ENCODE assay signal across 21 cellular contexts in genomic region chr12:2588345-2588744, GRCh38.
"Had no signal": no experiment of that assay in that cellular context is flagged by ENCODE, and none has a peak within 500 bp of the region (broad histone marks: within the 10 kb centered on the region; RNA-seq: fewer than 3 reads in every experiment).

No MANE protein-coding gene starts in this region.

- H3K9me3 Mint-ChIP-seq: activated CD4-positive, alpha-beta memory T cell treated with anti-CD3 and anti-CD28 coated beads, Interleukin-2, amount 10 ng/mL, durations not matched to agents 7 days and 5 days; activated naive CD4-positive, alpha-beta T cell treated with anti-CD3 and anti-CD28 coated beads, Interleukin-2, amount 10 ng/mL, durations not matched to agents 7 days and 5 days had no signal

- H3K27ac Mint-ChIP-seq: activated CD4-positive, alpha-beta memory T cell treated with anti-CD3 and anti-CD28 coated beads, Interleukin-2, amount 10 ng/mL, durations not matched to agents 7 days and 5 days; activated CD8-positive, alpha-beta memory T cell treated with anti-CD3 and anti-CD28 coated beads, Interleukin-2, amount 10 ng/mL, durations not matched to agents 7 days and 5 days; activated naive CD4-positive, alpha-beta T cell treated with anti-CD3 and anti-CD28 coated beads, Interleukin-2, amount 10 ng/mL, durations not matched to agents 7 days and 5 days; activated T-helper 17 cell treated with anti-CD3 and anti-CD28 coated beads, Interleukin-2, amount 50 U/mL, for 72 hours; stimulated activated memory B cell treated with anti-CD40 and anti-IgM and Interleukin-4, amounts not matched to agents 10 μg/mL and 1 μg/mL and 100 μg/mL, for 72 hours; T-cell had no signal

- H3K4me3 ChIP-seq: gastrocnemius medialis, pancreas, right lobe of liver, thoracic aorta, upper lobe of left lung had no signal

- H3K27ac ChIP-seq: brain microvascular endothelial cell, gastrocnemius medialis, pancreas, right lobe of liver, thoracic aorta, upper lobe of left lung had no signal

- H3K36me3 ChIP-seq: brain microvascular endothelial cell, gastrocnemius medialis, pancreas, right lobe of liver, upper lobe of left lung had no signal

- H3K27me3 ChIP-seq: pancreas, right lobe of liver, upper lobe of left lung had no signal

- H3K36me3 Mint-ChIP-seq: activated CD8-positive, alpha-beta memory T cell treated with anti-CD3 and anti-CD28 coated beads, Interleukin-2, amount 10 ng/mL, durations not matched to agents 7 days and 5 days; activated naive CD4-positive, alpha-beta T cell treated with anti-CD3 and anti-CD28 coated beads, Interleukin-2, amount 10 ng/mL, durations not matched to agents 7 days and 5 days; naive thymus-derived CD8-positive, alpha-beta T cell; stimulated activated memory B cell treated with anti-CD40 and anti-IgM and Interleukin-4, amounts not matched to agents 10 μg/mL and 1 μg/mL and 100 μg/mL, for 72 hours; T-cell had no signal

- H3K4me1 ChIP-seq: gastrocnemius medialis, pancreas had no signal

- H3K9me3 ChIP-seq: pancreas, thoracic aorta had no signal

- DNase-seq: activated CD4-positive, alpha-beta memory T cell treated with anti-CD3 and anti-CD28 coated beads, Interleukin-2, amount 10 ng/mL, durations not matched to agents 7 days and 5 days; activated CD4-positive, alpha-beta T cell treated with anti-CD3 and anti-CD28 coated beads for 48 hours; activated CD4-positive, CD25-positive, alpha-beta regulatory T cell; activated CD8-positive, alpha-beta memory T cell treated with anti-CD3 and anti-CD28 coated beads, Interleukin-2, amount 10 ng/mL, durations not matched to agents 7 days and 5 days; activated naive CD4-positive, alpha-beta T cell treated with anti-CD3 and anti-CD28 coated beads, Interleukin-2, amount 10 ng/mL, durations not matched to agents 7 days and 5 days; activated T-cell treated with anti-CD3 and anti-CD28 coated beads, Interleukin-2, amount 50 U/mL, for 1 hour; brain microvascular endothelial cell; central memory CD4-positive, alpha-beta T cell; cortex of kidney; gastrocnemius medialis; head of caudate nucleus; left cardiac atrium; naive thymus-derived CD8-positive, alpha-beta T cell; pancreas; right lobe of liver; stimulated activated CD4-positive, alpha-beta T cell treated with anti-CD3 and anti-CD28 coated beads, Interleukin-4, amount 100 ng/mL, for 4 hours; T-cell; upper lobe of left lung had no signal

- H3K4me3 Mint-ChIP-seq: activated CD4-positive, alpha-beta memory T cell treated with anti-CD3 and anti-CD28 coated beads, Interleukin-2, amount 10 ng/mL, durations not matched to agents 7 days and 5 days; activated CD8-positive, alpha-beta memory T cell treated with anti-CD3 and anti-CD28 coated beads, Interleukin-2, amount 10 ng/mL, durations not matched to agents 7 days and 5 days; activated naive CD4-positive, alpha-beta T cell treated with anti-CD3 and anti-CD28 coated beads, Interleukin-2, amount 10 ng/mL, durations not matched to agents 7 days and 5 days; activated T-helper 17 cell treated with anti-CD3 and anti-CD28 coated beads, Interleukin-2, amount 50 U/mL, for 72 hours; naive thymus-derived CD8-positive, alpha-beta T cell; stimulated activated memory B cell treated with anti-CD40 and anti-IgM and Interleukin-4, amounts not matched to agents 10 μg/mL and 1 μg/mL and 100 μg/mL, for 72 hours; T-cell had no signal

- H3K4me1 Mint-ChIP-seq: activated CD4-positive, alpha-beta memory T cell treated with anti-CD3 and anti-CD28 coated beads, Interleukin-2, amount 10 ng/mL, durations not matched to agents 7 days and 5 days; activated CD8-positive, alpha-beta memory T cell treated with anti-CD3 and anti-CD28 coated beads, Interleukin-2, amount 10 ng/mL, durations not matched to agents 7 days and 5 days; activated naive CD4-positive, alpha-beta T cell treated with anti-CD3 and anti-CD28 coated beads, Interleukin-2, amount 10 ng/mL, durations not matched to agents 7 days and 5 days; activated T-helper 17 cell treated with anti-CD3 and anti-CD28 coated beads, Interleukin-2, amount 50 U/mL, for 72 hours; stimulated activated memory B cell treated with anti-CD40 and anti-IgM and Interleukin-4, amounts not matched to agents 10 μg/mL and 1 μg/mL and 100 μg/mL, for 72 hours had no signal
